Comparison of ENCODE assay signal across 10 cellular contexts in genomic region chr1:201015551-201016091, GRCh38. TPM values are rescaled to one million over a fixed set of nuclear protein-coding genes. Genes with fewer than 3 reads are reported as not detected.
DNase-seq lines count a peak whose midpoint lies in the region; ATAC-seq lines count a peak whose summit lies in the region.
"Had no signal": no experiment of that assay in that cellular context is flagged by ENCODE, and none has a peak within 500 bp of the region (broad histone marks: within the 10 kb centered on the region; RNA-seq: fewer than 3 reads in every experiment).

No MANE protein-coding gene starts in this region.

- POLR2A ChIA-PET in naive thymus-derived CD8-positive, alpha-beta T cell (lab: Charles Lee), result interaction anchor here (1.6 kb wide), 1 partner anchor 9 kb away, joined by 3 read pairs; no protein-coding TSS in a partner anchor

- H3K27me3 Mint-ChIP-seq in activated naive CD8-positive, alpha-beta T cell, result no peaks in the 10 kb centered on the region
- no peaks in the 10 kb centered on the region for H3K27me3 Mint-ChIP-seq in naive thymus-derived CD8-positive, alpha-beta T cell

- no peaks in the 10 kb centered on the region for H3K9me3 Mint-ChIP-seq in activated naive CD8-positive, alpha-beta T cell (ENCODE audit: low read depth)
- no peaks in the 10 kb centered on the region for H3K9me3 Mint-ChIP-seq in naive thymus-derived CD8-positive, alpha-beta T cell

- H3K36me3 Mint-ChIP-seq in activated naive CD8-positive, alpha-beta T cell, result no peaks in the 10 kb centered on the region
- H3K36me3 Mint-ChIP-seq in naive thymus-derived CD8-positive, alpha-beta T cell, result peaks cover 0 to 4% (median 0%) of the 10 kb centered on the region in 3 donors

- ATAC-seq in naive thymus-derived CD8-positive, alpha-beta T cell, result no peak
- ATAC-seq in HG03159 (IDR thresholded peaks at IDR 0.05; ENCODE audit: unreplicated experiment) (no peak), GM18909 (IDR thresholded peaks at IDR 0.05; ENCODE audit: poor library complexity, unreplicated experiment) (no peak), GM21576 (IDR thresholded peaks at IDR 0.05; ENCODE audit: unreplicated experiment) (no peak)

- H3K4me3 Mint-ChIP-seq in activated naive CD8-positive, alpha-beta T cell, result peak overlapping the region; percentile 71
- H3K4me3 Mint-ChIP-seq in naive thymus-derived CD8-positive, alpha-beta T cell, result peak overlapping the region in 9 of 10 donors; percentile 30 to 90 (median 59)

- H3K27ac Mint-ChIP-seq in activated naive CD8-positive, alpha-beta T cell, result peak overlapping the region; percentile 91
- peak overlapping the region; percentile 30 to 96 (median 80) for H3K27ac Mint-ChIP-seq in naive thymus-derived CD8-positive, alpha-beta T cell

- H3K4me1 Mint-ChIP-seq in activated naive CD8-positive, alpha-beta T cell (ENCODE audit: low read depth), result peaks cover 90% of the 10 kb centered on the region
- peaks cover 52 to 95% (median 93%) of the 10 kb centered on the region in 4 donors for H3K4me1 Mint-ChIP-seq in naive thymus-derived CD8-positive, alpha-beta T cell

- DNase-seq in Daoy (ENCODE audit: low read depth), result peak; percentile 66
- peak; percentile 51 for DNase-seq in NCI-H69 (lab: John Stamatoyannopoulos, UW)
- DNase-seq in naive thymus-derived CD8-positive, alpha-beta T cell, result no peak
- no peak for DNase-seq in effector CD8-positive, alpha-beta T cell (lab: John Stamatoyannopoulos, UW)
- DNase-seq: brain microvascular endothelial cell, NCI-H2029 treated with DMSO at 0.1 percent for 48 hours had no signal

RNA-seq across cellular contexts. Expression of gene KIF21B, which starts 7.9 kb away (rescaled TPM):
- total RNA-seq in Daoy (2014; rRNA removed; shearing (Covaris generic)), result 2.6 and 3.4 TPM in 2 replicates
- 10 to 100 TPM; 91.7 to 95.3 TPM for total RNA-seq in naive thymus-derived CD8-positive, alpha-beta T cell
- 1 to 10 TPM; 2.2 to 8.3 (median 3.5) TPM for polyA plus RNA-seq in naive thymus-derived CD8-positive, alpha-beta T cell

Comparison
In these comparisons a context has a peak if more than half of its experiments do, and no peak if none do; other contexts are left out.
1. DNase-seq: peak in Daoy (single experiment) and NCI-H69 (single experiment); none in naive thymus-derived CD8-positive, alpha-beta T cell (0 of 10) and effector CD8-positive, alpha-beta T cell (single experiment).
2. RNA of gene KIF21B, which starts 7.9 kb away (total RNA-seq): 91.7 to 95.3 TPM in naive thymus-derived CD8-positive, alpha-beta T cell; 2.6 to 3.4 TPM in Daoy; every median in the first group is over 10 times any median in the second.